9 cellular contexts compared by ENCODE assay signal in the genomic region with DNA sequence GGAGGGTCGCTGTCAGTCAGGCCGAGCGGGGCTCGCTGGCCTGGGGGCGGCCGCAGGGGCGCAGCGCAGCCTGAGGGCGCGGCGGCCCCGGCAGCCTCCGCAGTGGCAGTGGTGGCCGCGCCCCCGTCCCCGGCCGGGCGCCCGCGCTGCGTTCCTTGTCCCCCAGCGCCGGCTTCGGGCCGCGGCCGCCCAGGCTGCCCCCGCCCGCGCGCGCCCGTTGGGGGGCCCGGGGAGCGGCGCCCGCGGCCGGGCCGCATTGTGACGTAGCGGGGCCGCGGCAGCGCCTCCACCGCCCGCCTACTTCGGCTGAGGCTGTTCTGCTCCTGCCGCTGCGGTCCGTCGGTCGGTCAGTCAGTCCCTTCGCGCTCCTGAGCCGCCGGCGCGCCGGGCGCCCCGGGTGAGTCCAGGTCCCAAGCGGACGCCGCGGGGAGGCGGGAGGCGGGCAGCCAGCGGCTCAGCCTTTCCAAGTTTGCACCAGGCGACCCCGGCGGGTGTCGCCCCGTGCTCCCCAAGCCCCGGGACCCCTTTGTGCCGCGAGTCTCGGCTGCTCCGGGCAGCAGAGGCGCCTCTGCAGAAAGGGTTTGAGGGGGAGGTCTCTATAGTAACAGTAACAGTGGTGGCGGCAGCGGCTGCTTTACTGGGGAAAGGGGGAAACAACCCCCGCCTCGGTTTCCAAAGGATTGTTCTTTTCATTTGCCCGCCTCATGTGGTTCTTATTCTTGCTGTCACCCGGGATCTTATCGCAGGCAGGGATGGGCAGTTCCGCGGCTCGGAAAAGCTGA. TPM values are rescaled to one million over a fixed set of nuclear protein-coding genes. Genes with fewer than 3 reads are reported as not detected.
DNase-seq lines count a peak whose midpoint lies in the region; ATAC-seq and TF ChIP-seq lines count a peak whose summit lies in the region.
"Had no signal": no experiment of that assay in that cellular context is flagged by ENCODE, and none has a peak within 500 bp of the region (broad histone marks: within the 10 kb centered on the region; RNA-seq: fewer than 3 reads in every experiment).

TSS of gene SNCAIP (plus strand) at position 350 of the 782 bp plus-strand sequence. CDS start 78,898 bp downstream, outside the sequence.

- H3K27me3 ChIP-seq in osteoblast (ENCODE audit: insufficient read depth, low read length), result peaks cover 6% of the 10 kb centered on the region

- H3K27me3 Mint-ChIP-seq in activated T-helper 2 cell treated with anti-CD3 and anti-CD28 coated beads, Interferon-gamma antibody, Interleukin-2, Interleukin-4, amounts not matched to agents 10 μg/mL and 5 μg/mL and 100 μg/mL, durations not matched to agents 14 hours and 24 hours and 36 hours (ENCODE audit: low read depth), result peaks cover 53% of the 10 kb centered on the region

- H3K36me3 ChIP-seq in osteoblast (ENCODE audit: insufficient read depth, low read length), result no peaks in the 10 kb centered on the region

- no peaks in the 10 kb centered on the region for H4K20me1 ChIP-seq in osteoblast (ENCODE audit: insufficient read depth, low read length)

- peak within 1 kb of the TSS; percentile 33 for H3K4me3 Mint-ChIP-seq in activated T-helper 2 cell treated with anti-CD3 and anti-CD28 coated beads, Interferon-gamma antibody, Interleukin-2, Interleukin-4, amounts not matched to agents 10 μg/mL and 5 μg/mL and 100 μg/mL, durations not matched to agents 14 hours and 24 hours and 36 hours (ENCODE audit: low read depth)
- H3K4me3 Mint-ChIP-seq: central memory CD8-positive, alpha-beta T cell had no signal

- peaks cover 2% of the 10 kb centered on the region for H3K4me1 Mint-ChIP-seq in activated T-helper 2 cell treated with anti-CD3 and anti-CD28 coated beads, Interferon-gamma antibody, Interleukin-2, Interleukin-4, amounts not matched to agents 10 μg/mL and 5 μg/mL and 100 μg/mL, durations not matched to agents 14 hours and 24 hours and 36 hours (ENCODE audit: low read depth)
- H3K4me1 Mint-ChIP-seq: central memory CD8-positive, alpha-beta T cell had no signal

- H3K36me3 Mint-ChIP-seq in activated T-helper 2 cell treated with anti-CD3 and anti-CD28 coated beads, Interferon-gamma antibody, Interleukin-2, Interleukin-4, amounts not matched to agents 10 μg/mL and 5 μg/mL and 100 μg/mL, durations not matched to agents 14 hours and 24 hours and 36 hours (ENCODE audit: low read depth), result no peaks in the 10 kb centered on the region

- H3K79me2 ChIP-seq in osteoblast (ENCODE audit: insufficient read depth, low read length), result peaks cover 2% of the 10 kb centered on the region

- no peak for TF ChIP-seq CTCF in osteoblast (IDR thresholded peaks at IDR 0.05; ENCODE audit: extremely low read depth, low read depth, low read length)

- intact Hi-C loops in activated T-helper 2 cell treated with anti-CD3 and anti-CD28 coated beads, Interferon-gamma antibody, Interleukin-2, Interleukin-4, amounts not matched to agents 10 μg/mL and 5 μg/mL and 100 μg/mL, durations not matched to agents 14 hours and 24 hours and 36 hours (cut with micrococcal nuclease), result loop anchor here (5.0 to 10.0 kb wide), 2 partner anchors 237 to 785 kb away; partner anchors contain the start of gene LOX
- intact Hi-C loops in Right ventricle myocardium superior (cut with DNase I), result no loop called here

- no peaks in the 10 kb centered on the region for H3K9me3 Mint-ChIP-seq in activated T-helper 2 cell treated with anti-CD3 and anti-CD28 coated beads, Interferon-gamma antibody, Interleukin-2, Interleukin-4, amounts not matched to agents 10 μg/mL and 5 μg/mL and 100 μg/mL, durations not matched to agents 14 hours and 24 hours and 36 hours
- H3K9me3 Mint-ChIP-seq: central memory CD8-positive, alpha-beta T cell had no signal

- ATAC-seq in HG03280 (IDR thresholded peaks at IDR 0.05; ENCODE audit: unreplicated experiment), result peak; percentile 51
- peak; percentile 81 for ATAC-seq in Right ventricle myocardium superior (ENCODE audit: poor library complexity)

- H3K4me2 ChIP-seq in osteoblast (ENCODE audit: insufficient read depth, low read length), result peak within 1 kb of the TSS; percentile 89

- peak within 1 kb of the TSS; percentile 91 for H2AFZ ChIP-seq in osteoblast (ENCODE audit: low read length)

- H3K4me3 ChIP-seq in osteoblast (ENCODE audit: insufficient read depth, low read length), result peak within 1 kb of the TSS; percentile 80

- no peaks in the 10 kb centered on the region for H3K9me3 ChIP-seq in osteoblast (ENCODE audit: low read depth, low read length)

- peak within 1 kb of the TSS; percentile 50 for H3K27ac ChIP-seq in osteoblast (ENCODE audit: low read depth, low read length)

- peaks cover 14% of the 10 kb centered on the region for H3K4me1 ChIP-seq in osteoblast (ENCODE audit: insufficient read depth, low read length)

- H3K27ac Mint-ChIP-seq in activated T-helper 2 cell treated with anti-CD3 and anti-CD28 coated beads, Interferon-gamma antibody, Interleukin-2, Interleukin-4, amounts not matched to agents 10 μg/mL and 5 μg/mL and 100 μg/mL, durations not matched to agents 14 hours and 24 hours and 36 hours, result no peak within 1 kb of the TSS

- DNase-seq in activated T-cell treated with anti-CD3 and anti-CD28 coated beads for 48 hours (ENCODE audit: low read depth) (peak; percentile 6), activated T-cell treated with anti-CD3 and anti-CD28 coated beads for 4 hours (no peak), Right ventricle myocardium superior (peak; percentile 67), osteoblast (ENCODE audit: insufficient read length, low spot score, missing footprints) (peak; percentile 89), SIG-M5 (lab: John Stamatoyannopoulos, UW) (no peak)
- no peak for DNase-seq in activated T-helper 2 cell treated with anti-CD3 and anti-CD28 coated beads, Interferon-gamma antibody, Interleukin-2, Interleukin-4, amounts not matched to agents 10 μg/mL and 5 μg/mL and 100 μg/mL, durations not matched to agents 14 hours and 24 hours and 36 hours (ENCODE audit: low spot score)
- no peak for DNase-seq in stimulated activated naive CD4-positive, alpha-beta T cell treated with Interleukin-2 at 50 U/mL for 16 hours (lab: John Stamatoyannopoulos, UW)

RNA-seq across cellular contexts. Expression of gene SNCAIP, which starts in this region (rescaled TPM):
- not detected in 2 replicates for total RNA-seq in activated T-helper 2 cell treated with anti-CD3 and anti-CD28 coated beads, Interferon-gamma antibody, Interleukin-2, Interleukin-4, amounts not matched to agents 10 μg/mL and 5 μg/mL and 100 μg/mL, durations not matched to agents 14 hours and 24 hours and 36 hours
- total RNA-seq in Right ventricle myocardium superior (1.2 TPM), osteoblast (6.2 and 8.0 TPM in 2 replicates)

Comparison
In these comparisons a context has a peak if more than half of its experiments do, and no peak if none do; other contexts are left out.
1. DNase-seq: peak in activated T-cell treated with anti-CD3 and anti-CD28 coated beads for 48 hours (single experiment), Right ventricle myocardium superior (single experiment) and osteoblast (single experiment); none in activated T-cell treated with anti-CD3 and anti-CD28 coated beads for 4 hours (single experiment), activated T-helper 2 cell treated with anti-CD3 and anti-CD28 coated beads, Interferon-gamma antibody, Interleukin-2, Interleukin-4, amounts not matched to agents 10 μg/mL and 5 μg/mL and 100 μg/mL, durations not matched to agents 14 hours and 24 hours and 36 hours (single experiment), SIG-M5 (single experiment) and stimulated activated naive CD4-positive, alpha-beta T cell treated with Interleukin-2 at 50 U/mL for 16 hours (single experiment).